ENCODE assay signal across 8 cellular contexts in genomic region chr6:124961784-124962611, GRCh38. TPM values are rescaled to one million over a fixed set of nuclear protein-coding genes. Genes with fewer than 3 reads are reported as not detected.
DNase-seq lines count a peak whose midpoint lies in the region; ATAC-seq and TF ChIP-seq lines count a peak whose summit lies in the region.

A gene with protein sequence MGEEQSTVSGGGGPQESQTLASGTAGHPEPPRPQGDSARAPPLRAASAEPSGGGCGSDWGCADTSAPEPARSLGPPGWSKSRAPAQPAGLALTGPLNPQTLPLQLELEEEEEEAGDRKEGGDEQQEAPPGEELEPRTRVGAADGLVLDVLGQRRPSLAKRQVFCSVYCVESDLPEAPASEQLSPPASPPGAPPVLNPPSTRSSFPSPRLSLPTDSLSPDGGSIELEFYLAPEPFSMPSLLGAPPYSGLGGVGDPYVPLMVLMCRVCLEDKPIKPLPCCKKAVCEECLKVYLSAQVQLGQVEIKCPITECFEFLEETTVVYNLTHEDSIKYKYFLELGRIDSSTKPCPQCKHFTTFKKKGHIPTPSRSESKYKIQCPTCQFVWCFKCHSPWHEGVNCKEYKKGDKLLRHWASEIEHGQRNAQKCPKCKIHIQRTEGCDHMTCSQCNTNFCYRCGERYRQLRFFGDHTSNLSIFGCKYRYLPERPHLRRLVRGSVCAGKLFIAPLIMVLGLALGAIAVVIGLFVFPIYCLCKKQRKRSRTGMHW (plus strand): TSS chr6:124962437. CDS start chr6:124962545, 108 bp downstream.

- WGBS in body of pancreas, 2 donors: 0% methylated on average over 15 to 66 of the region's 99 CpGs

- peak; percentile 79 for DNase-seq in AG20443 (ENCODE audit: low spot score)
- peak; percentile 76 for DNase-seq in NCI-H748 (lab: John Stamatoyannopoulos, UW; ENCODE audit: unreplicated experiment)
- peak; percentile 59 to 71 (median 62) for DNase-seq in body of pancreas
- DNase-seq in hippocampal formation (lab: John Stamatoyannopoulos, UW): peak; percentile 53 to 56
- DNase-seq in posterior vena cava (ENCODE audit: low spot score): peak; percentile 91

- TF ChIP-seq CTCF in body of pancreas (IDR thresholded peaks at IDR 0.05): peak in 3 of 7 experiments; percentile 7 to 22 (median 12)

- H3K4me1 ChIP-seq in body of pancreas: peaks cover 26% of the 10 kb centered on the region

- no peaks in the 10 kb centered on the region for H3K9me3 ChIP-seq in body of pancreas

- TF ChIP-seq POLR2A in body of pancreas (IDR thresholded peaks at IDR 0.05): peak; percentile 51 to 61 (median 57)

- intact Hi-C loops in body of pancreas (cut with DNase I): no loop called here
- intact Hi-C loops in posterior vena cava (cut with DNase I): no loop called here

- H3K36me3 ChIP-seq in body of pancreas (replicated peaks in 1 of 2; ENCODE audit: insufficient read depth in 1 of 2, low read depth in 2 of 2): no peaks in the 10 kb centered on the region

- ATAC-seq in GM19324 (IDR thresholded peaks at IDR 0.05; ENCODE audit: low FRiP score, unreplicated experiment): peak; percentile 52
- ATAC-seq in body of pancreas: peak; percentile 70
- no peak for ATAC-seq in GM18519 (IDR thresholded peaks at IDR 0.05; ENCODE audit: low FRiP score, unreplicated experiment)
- ATAC-seq in HG02588 (IDR thresholded peaks at IDR 0.05; ENCODE audit: unreplicated experiment): no peak

- peak within 1 kb of the TSS; percentile 87 to 93 for H3K4me3 ChIP-seq in body of pancreas

- peak within 1 kb of the TSS; percentile 80 to 91 (median 86) for H3K27ac ChIP-seq in body of pancreas

- no peaks in the 10 kb centered on the region for H3K27me3 ChIP-seq in body of pancreas

RNA-seq across cellular contexts. Expression of the gene that starts here (rescaled TPM):
- 10 to 100 TPM; 10.5 to 18.7 TPM for total RNA-seq in body of pancreas
- total RNA-seq in posterior vena cava: 10 to 100 TPM; 23.7 to 29.2 TPM

Comparison
In these comparisons a context has a peak if more than half of its experiments do, and no peak if none do; other contexts are left out.
1. ATAC-seq: peak in GM19324 (single experiment) and body of pancreas (single experiment); none in GM18519 (single experiment) and HG02588 (single experiment).
2. Peak in every context shown above with its lines, with median percentiles within 50 percentile points of each other: DNase-seq.